8 cellular contexts compared by ENCODE assay signal in the genomic region with DNA sequence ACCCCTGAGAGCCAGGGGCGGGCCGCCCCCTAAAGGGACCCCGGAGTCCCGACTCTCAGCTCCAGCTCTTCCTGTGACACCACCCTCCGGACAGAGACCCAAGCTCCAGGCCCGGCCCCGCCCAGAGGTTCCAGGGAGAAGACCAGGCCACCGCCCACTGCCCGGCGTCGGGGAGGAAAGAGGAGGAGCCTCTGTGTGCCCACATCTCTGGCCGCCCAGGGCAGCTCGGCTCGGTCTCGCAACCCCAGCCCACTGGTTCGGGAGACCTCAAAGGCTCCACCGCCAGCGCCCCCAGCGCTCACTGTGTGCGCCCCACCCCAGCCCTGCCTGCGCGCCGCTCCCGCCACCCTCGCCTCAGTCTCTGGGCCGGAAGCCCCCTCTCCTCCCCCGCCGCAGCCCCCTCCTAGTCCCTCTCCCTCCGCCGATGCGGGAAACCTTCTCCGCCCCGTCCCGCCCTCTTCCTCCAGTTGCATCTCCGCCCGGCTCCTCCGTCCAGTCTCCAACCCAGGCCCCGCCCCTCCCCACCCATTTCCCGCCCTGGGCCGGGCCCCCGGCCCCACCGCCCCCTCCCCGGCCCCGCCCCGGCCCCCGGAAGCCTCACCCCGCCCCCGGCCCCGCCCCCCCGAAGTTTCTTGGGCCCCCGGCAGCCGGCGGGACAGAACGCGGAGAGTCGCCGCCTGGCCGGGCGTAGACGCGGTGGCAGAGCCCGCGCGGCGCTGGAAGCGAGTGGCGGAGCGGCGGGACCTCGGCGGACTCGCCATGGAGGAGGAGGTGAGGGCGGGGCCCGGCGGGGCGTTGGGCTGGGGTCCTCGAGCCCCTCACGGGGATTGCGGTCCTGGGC. TPM values are rescaled to one million over a fixed set of nuclear protein-coding genes. Genes with fewer than 3 reads are reported as not detected.
DNase-seq lines count a peak whose midpoint lies in the region; ATAC-seq and TF ChIP-seq lines count a peak whose summit lies in the region.

A gene with protein sequence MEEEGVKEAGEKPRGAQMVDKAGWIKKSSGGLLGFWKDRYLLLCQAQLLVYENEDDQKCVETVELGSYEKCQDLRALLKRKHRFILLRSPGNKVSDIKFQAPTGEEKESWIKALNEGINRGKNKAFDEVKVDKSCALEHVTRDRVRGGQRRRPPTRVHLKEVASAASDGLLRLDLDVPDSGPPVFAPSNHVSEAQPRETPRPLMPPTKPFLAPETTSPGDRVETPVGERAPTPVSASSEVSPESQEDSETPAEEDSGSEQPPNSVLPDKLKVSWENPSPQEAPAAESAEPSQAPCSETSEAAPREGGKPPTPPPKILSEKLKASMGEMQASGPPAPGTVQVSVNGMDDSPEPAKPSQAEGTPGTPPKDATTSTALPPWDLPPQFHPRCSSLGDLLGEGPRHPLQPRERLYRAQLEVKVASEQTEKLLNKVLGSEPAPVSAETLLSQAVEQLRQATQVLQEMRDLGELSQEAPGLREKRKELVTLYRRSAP (plus strand): TSS at position 658 of the 841 bp plus-strand sequence. CDS start 102 bp downstream, at position 760.

- H3K36me3 ChIP-seq in spleen: peaks cover 0 to 17% (median 0%) of the 10 kb centered on the region in 6 donors

- peaks cover 29 to 90% (median 69%) of the 10 kb centered on the region in 6 donors for H3K4me1 ChIP-seq in spleen

- intact Hi-C loops in spleen (cut with DNase I; ENCODE audit: low total_unique reads): loop anchor here (5.0 kb wide), 1 partner anchor 56 kb away; no protein-coding TSS in a partner anchor

- TF ChIP-seq CTCF in AG04449 (IDR thresholded peaks at IDR 0.05; ENCODE audit: insufficient read depth, low read length, missing control alignments) (peak; percentile 37), spleen (IDR thresholded peaks at IDR 0.05 in 8 of 11, conservative IDR thresholded peaks at IDR 0.05 in 3 of 11) (peak in 10 of 11 experiments; percentile 22 to 71 (median 42))

- CTCF ChIA-PET in AG04449 (lab: Yijun Ruan, JAX): interaction anchor here (0.8 to 4.8 kb wide), 7 partner anchors 14 to 145 kb away, joined by 3 to 24 read pairs (median 4); no protein-coding TSS in a partner anchor

- peak within 1 kb of the TSS; percentile 93 for H3K27ac ChIP-seq in caudate nucleus (ENCODE audit: low read depth, low read length)
- peak within 1 kb of the TSS; percentile 91 to 99 (median 97) for H3K27ac ChIP-seq in spleen

- POLR2A ChIA-PET in AG04449 (lab: Yijun Ruan, JAX): interaction anchor here (0.6 to 1.6 kb wide), 10 partner anchors 10 to 150 kb away, joined by 3 to 16 read pairs (median 4); a partner anchor contains a TSS

- no peaks in the 10 kb centered on the region for H3K9me3 ChIP-seq in spleen

- no peak for DNase-seq in AG04449 (ENCODE audit: low read depth, low spot score)
- DNase-seq in NCI-H345 treated with DMSO at 0.1 percent for 48 hours (lab: John Stamatoyannopoulos, UW; ENCODE audit: unreplicated experiment): peak; percentile 56
- peak; percentile 59 to 89 (median 77) for DNase-seq in activated CD4-positive, CD25-positive, alpha-beta regulatory T cell (lab: John Stamatoyannopoulos, UW)
- peak in 60 of 61 donors; percentile 33 to 96 (median 90) for DNase-seq in caudate nucleus (lab: John Stamatoyannopoulos, UW)
- peak; percentile 67 for DNase-seq in inferior parietal cortex (ENCODE audit: extremely low spot score)
- DNase-seq in spleen: peak; percentile 99

- peak; percentile 39 for ATAC-seq in GM18870 (IDR thresholded peaks at IDR 0.05; ENCODE audit: unreplicated experiment)
- ATAC-seq in HG03108 (IDR thresholded peaks at IDR 0.05; ENCODE audit: unreplicated experiment): peak; percentile 52

- H3K27me3 ChIP-seq in spleen (replicated peaks in 1 of 7): no peaks in the 10 kb centered on the region

- 0 to 2% (median 1%) methylated on average over 29 to 79 of the region's 79 CpGs for WGBS in spleen, 5 donors

- TF ChIP-seq POLR2A in spleen (IDR thresholded peaks at IDR 0.05): peak; percentile 70 to 94 (median 90)

- H3K4me3 ChIP-seq in AG04449 (ENCODE audit: low read depth, low read length) (peak within 1 kb of the TSS; percentile 93), spleen (peak within 1 kb of the TSS; percentile 59 to 99 (median 83))

RNA-seq across cellular contexts. Expression of the gene that starts here (rescaled TPM):
- total RNA-seq in spleen: 100 to 1,000 TPM; 124 to 249 (median 156) TPM
- polyA plus RNA-seq in spleen: 100 to 1,000 TPM in 1 of 3 donors, 10 to 100 TPM in 2; 33.9 to 130 (median 40.3) TPM
